24 cellular contexts compared by ENCODE assay signal in genomic region chr6:85347787-85348186, GRCh38.
"Had no signal": no experiment of that assay in that cellular context is flagged by ENCODE, and none has a peak within 500 bp of the region (broad histone marks: within the 10 kb centered on the region; RNA-seq: fewer than 3 reads in every experiment).

No MANE protein-coding gene starts in this region.

- H3K9me3 ChIP-seq: body of pancreas, mucosa of descending colon, suprapubic skin, uterus had no signal

- H3K27me3 ChIP-seq: body of pancreas, cardiac muscle cell, suprapubic skin, uterus had no signal

- ATAC-seq: activated T-cell treated with anti-CD3 and anti-CD28 coated beads, Interleukin-2, amount 50 U/mL, for 72 hours; body of pancreas; left cardiac atrium; mucosa of descending colon; sciatic nerve; stimulated activated naive CD8-positive, alpha-beta T cell treated with anti-CD3 and anti-CD28 coated beads, Interleukin-15, amount 100 ng/mL, for 72 hours; T-helper 17 cell had no signal

- H3K36me3 ChIP-seq: cardiac muscle cell, suprapubic skin, uterus had no signal

- H3K4me3 ChIP-seq: body of pancreas, cardiac muscle cell, mucosa of descending colon, suprapubic skin, uterus had no signal

- H3K27ac ChIP-seq: body of pancreas, cardiac muscle cell, suprapubic skin, uterus had no signal

- FAIRE-seq: frontal cortex, islet of Langerhans, small intestine had no signal

- H3K4me1 ChIP-seq: body of pancreas, suprapubic skin, uterus had no signal

- DNase-seq: activated CD4-positive, alpha-beta memory T cell treated with anti-CD3 and anti-CD28 coated beads, Interleukin-2, amount 10 ng/mL, durations not matched to agents 7 days and 5 days; activated CD4-positive, alpha-beta T cell treated with anti-CD3 and anti-CD28 coated beads for 48 hours; activated effector memory CD4-positive, alpha-beta T cell treated with Interleukin-2 at 50 U/mL for 16 hours; activated naive CD4-positive, alpha-beta T cell treated with anti-CD3 and anti-CD28 coated beads for 36 hours; activated naive CD8-positive, alpha-beta T cell treated with anti-CD3 and anti-CD28 coated beads, Interleukin-2, amount 10 ng/mL, durations not matched to agents 7 days and 5 days; activated T-cell treated with anti-CD3 and anti-CD28 coated beads, Interleukin-2, amount 50 U/mL, for 72 hours; amniotic stem cell; body of pancreas; cortex of kidney; left cardiac atrium; mucosa of descending colon; naive B cell; posterior cingulate gyrus; small intestine; stimulated activated CD4-positive, alpha-beta T cell treated with anti-CD3 and anti-CD28 coated beads, Interleukin-2, amount 100 ng/mL, for 24 hours; stimulated activated naive CD8-positive, alpha-beta T cell treated with anti-CD3 and anti-CD28 coated beads, Interleukin-15, amount 100 ng/mL, for 72 hours; T-helper 17 cell; trophoblast cell; uterus had no signal
